In the genomic region with DNA sequence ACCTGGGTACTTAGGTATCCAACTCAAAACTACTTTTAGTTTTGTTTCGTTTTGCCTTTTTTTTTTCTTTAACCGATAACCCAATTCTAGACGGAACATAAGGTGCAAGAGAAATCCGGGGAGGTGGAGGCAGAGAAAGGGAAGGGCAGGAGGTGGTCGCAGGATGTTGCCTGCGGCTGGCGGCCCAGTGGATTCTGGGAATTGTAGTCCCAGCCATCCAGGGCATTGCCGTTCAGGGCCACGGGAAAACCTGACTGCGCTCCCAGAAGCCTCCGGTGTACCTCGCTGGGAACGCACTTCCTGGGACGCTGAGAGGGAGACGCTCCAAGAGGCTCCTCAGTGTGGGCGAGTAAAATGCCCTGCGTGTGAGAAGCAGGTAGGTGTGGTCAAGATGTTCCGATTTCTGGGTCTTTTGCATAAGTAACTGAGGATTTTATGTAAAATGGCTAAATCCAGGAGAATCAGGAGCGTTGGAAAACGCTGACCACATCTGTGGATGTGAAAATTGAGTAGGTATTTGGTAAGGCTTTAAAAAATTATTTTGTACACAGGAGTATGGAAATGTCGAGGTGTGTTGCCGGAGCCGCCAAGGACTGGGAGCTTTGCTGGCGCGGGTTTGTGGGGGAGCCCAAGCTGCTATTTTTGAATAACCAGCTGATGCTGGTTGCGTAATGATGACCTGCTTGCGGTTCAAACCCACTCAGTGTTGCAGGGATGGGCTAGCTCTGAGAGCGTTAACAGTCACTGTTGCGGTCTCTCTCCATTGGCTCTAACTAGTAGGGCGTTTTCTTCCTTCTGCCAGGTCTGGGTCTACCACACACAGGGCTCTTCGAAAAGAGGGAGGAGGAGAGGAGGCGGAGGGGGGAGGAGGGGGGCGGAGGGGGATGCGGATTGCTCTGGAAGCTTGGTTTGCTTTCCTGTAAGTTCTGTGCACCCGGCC, we compare ENCODE assay signal across 8 cellular contexts. TPM values are rescaled to one million over a fixed set of nuclear protein-coding genes. Genes with fewer than 3 reads are reported as not detected.
DNase-seq lines count a peak whose midpoint lies in the region; ATAC-seq lines count a peak whose summit lies in the region.

CLDN12 (plus strand) TSS at position 288 of the 940 bp plus-strand sequence. CDS start 9,216 bp downstream, outside the sequence.

- peak within 1 kb of the TSS; percentile 98 for H3K27ac Mint-ChIP-seq in activated T-helper 17 cell treated with anti-CD3 and anti-CD28 coated beads, Interleukin-2, amount 50 U/mL, for 72 hours
- peak within 1 kb of the TSS; percentile 87 to 97 (median 94) for H3K27ac Mint-ChIP-seq in naive thymus-derived CD8-positive, alpha-beta T cell

- H3K27me3 ChIP-seq in GM23248 (replicated peaks; ENCODE audit: insufficient read depth) (no peaks in the 10 kb centered on the region), Karpas-422 (ENCODE audit: low read length) (no peaks in the 10 kb centered on the region)

- H3K36me3 Mint-ChIP-seq in activated T-helper 17 cell treated with anti-CD3 and anti-CD28 coated beads, Interleukin-2, amount 50 U/mL, for 72 hours (ENCODE audit: low read depth): peaks cover 7% of the 10 kb centered on the region
- peaks cover 0 to 9% (median 2%) of the 10 kb centered on the region in 3 donors for H3K36me3 Mint-ChIP-seq in naive thymus-derived CD8-positive, alpha-beta T cell

- peaks cover 9% of the 10 kb centered on the region for H3K4me1 Mint-ChIP-seq in activated T-helper 17 cell treated with anti-CD3 and anti-CD28 coated beads, Interleukin-2, amount 50 U/mL, for 72 hours
- peaks cover 5 to 21% (median 16%) of the 10 kb centered on the region in 4 donors for H3K4me1 Mint-ChIP-seq in naive thymus-derived CD8-positive, alpha-beta T cell

- H3K27ac ChIP-seq in GM23248 (peak within 1 kb of the TSS; percentile 96), Karpas-422 (ENCODE audit: low read length) (no peak within 1 kb of the TSS)

- H3K9me2 ChIP-seq in GM23248 (ENCODE audit: insufficient read depth) (no peaks in the 10 kb centered on the region), Karpas-422 (replicated peaks; ENCODE audit: insufficient read depth, low read length) (no peaks in the 10 kb centered on the region)

- peak; percentile 92 for DNase-seq in Daoy (ENCODE audit: low read depth)
- peak; percentile 99 for DNase-seq in GM23248
- DNase-seq in Karpas-422: peak; percentile 85
- DNase-seq in RPMI7951 (ENCODE audit: low read depth): peak; percentile 95
- peak; percentile 99 for DNase-seq in fibroblast of peridontal ligament (ENCODE audit: extremely low read depth)
- peak; percentile 46 to 88 (median 79) for DNase-seq in naive thymus-derived CD8-positive, alpha-beta T cell
- DNase-seq in stimulated activated naive CD4-positive, alpha-beta T cell (lab: John Stamatoyannopoulos, UW): peak; percentile 53 to 76 (median 63)

- H3K9ac ChIP-seq in GM23248: peak within 1 kb of the TSS; percentile 94
- peak within 1 kb of the TSS; percentile 72 for H3K9ac ChIP-seq in Karpas-422 (ENCODE audit: low read length)

- H3K79me2 ChIP-seq in GM23248 (ENCODE audit: insufficient read depth) (peaks cover 44% of the 10 kb centered on the region), Karpas-422 (ENCODE audit: low read length) (no peaks in the 10 kb centered on the region)

- H3K4me2 ChIP-seq in GM23248 (ENCODE audit: unreplicated experiment): peak within 1 kb of the TSS; percentile 84
- H3K4me2 ChIP-seq in Karpas-422 (ENCODE audit: low read depth, low read length, poor library complexity, severe bottlenecking): peak within 1 kb of the TSS; percentile 87

- POLR2A ChIA-PET in naive thymus-derived CD8-positive, alpha-beta T cell (lab: Charles Lee): interaction anchor here (0.7 to 1.2 kb wide), 4 partner anchors 51 to 58 kb away, joined by 3 to 5 read pairs (median 4); partner anchors contain the start of gene GTPBP10

- H3K9me3 Mint-ChIP-seq in activated T-helper 17 cell treated with anti-CD3 and anti-CD28 coated beads, Interleukin-2, amount 50 U/mL, for 72 hours: peaks cover 8% of the 10 kb centered on the region
- H3K9me3 Mint-ChIP-seq in naive thymus-derived CD8-positive, alpha-beta T cell: peaks cover 6 to 23% (median 15%) of the 10 kb centered on the region in 9 donors

- H3K4me1 ChIP-seq in GM23248 (ENCODE audit: insufficient read depth) (peaks cover 23% of the 10 kb centered on the region), Karpas-422 (ENCODE audit: low read length) (peaks cover 9% of the 10 kb centered on the region)

- H2AFZ ChIP-seq in GM23248 (peak within 1 kb of the TSS; percentile 95), Karpas-422 (ENCODE audit: low read length) (peak within 1 kb of the TSS; percentile 89)

- peak within 1 kb of the TSS; percentile 79 for H3K4me3 ChIP-seq in GM23248
- peak within 1 kb of the TSS; percentile 76 for H3K4me3 ChIP-seq in Karpas-422 (ENCODE audit: low read length)

- peak within 1 kb of the TSS; percentile 97 for H3K4me3 Mint-ChIP-seq in activated T-helper 17 cell treated with anti-CD3 and anti-CD28 coated beads, Interleukin-2, amount 50 U/mL, for 72 hours
- H3K4me3 Mint-ChIP-seq in naive thymus-derived CD8-positive, alpha-beta T cell: peak within 1 kb of the TSS; percentile 91 to 98 (median 96)

- peak; percentile 98 for ATAC-seq in activated T-helper 17 cell treated with anti-CD3 and anti-CD28 coated beads, Interleukin-2, amount 50 U/mL, for 72 hours (replicated peaks)
- ATAC-seq in naive thymus-derived CD8-positive, alpha-beta T cell: peak; percentile 97 to 99

- no peaks in the 10 kb centered on the region for H3K9me3 ChIP-seq in GM23248 (ENCODE audit: low read depth)
- H3K9me3 ChIP-seq in Karpas-422 (ENCODE audit: low read length): no peaks in the 10 kb centered on the region

- peaks cover 10% of the 10 kb centered on the region for H3K36me3 ChIP-seq in GM23248 (ENCODE audit: low read depth)
- H3K36me3 ChIP-seq in Karpas-422 (ENCODE audit: insufficient read depth, low read length): no peaks in the 10 kb centered on the region

- H3K27me3 Mint-ChIP-seq in activated T-helper 17 cell treated with anti-CD3 and anti-CD28 coated beads, Interleukin-2, amount 50 U/mL, for 72 hours: no peaks in the 10 kb centered on the region
- H3K27me3 Mint-ChIP-seq in naive thymus-derived CD8-positive, alpha-beta T cell: no peaks in the 10 kb centered on the region

- in situ Hi-C loops in GM23248 (cut with MboI): no loop called here

- 0 to 1% methylated on average over 31 to 35 of the region's 35 CpGs for WGBS in GM23248 (ENCODE audit: low coverage in 1 of 2, low lambda C conversion rate in 2 of 2, missing lambda C conversion rate in 2 of 2), 2 experiments

- no peaks in the 10 kb centered on the region for H4K20me1 ChIP-seq in GM23248 (ENCODE audit: insufficient read depth)
- H4K20me1 ChIP-seq in Karpas-422 (ENCODE audit: insufficient read depth, low read depth, low read length): no peaks in the 10 kb centered on the region

- H3F3A ChIP-seq in GM23248 (ENCODE audit: insufficient read depth): peaks cover 26% of the 10 kb centered on the region

RNA-seq across cellular contexts. Expression of gene CLDN12, which starts in this region (rescaled TPM):
- 22.5 and 23.3 TPM in 2 replicates for total RNA-seq in Daoy (2014; rRNA removed; shearing (Covaris generic))
- 35.6 and 38.3 TPM in 2 replicates for total RNA-seq in GM23248 (2014; rRNA removed; shearing (Covaris generic))
- 24.1 and 24.3 TPM in 2 replicates for polyA plus RNA-seq in GM23248 (2016; fragmentation: Nextera tagmentation; extraction: Ambion mirVana)
- total RNA-seq in Karpas-422 (2014; rRNA removed; shearing (Covaris generic); ENCODE audit: low replicate concordance): 4.8 and 9.1 TPM in 2 replicates
- 36.2 and 48.9 TPM in 2 replicates for total RNA-seq in RPMI7951 (2014; rRNA removed; shearing (Covaris generic))
- 10 to 100 TPM in 1 of 2 donors, 1 to 10 TPM in 1; 5.6 to 11.0 TPM for total RNA-seq in activated T-helper 17 cell treated with anti-CD3 and anti-CD28 coated beads, Interleukin-2, amount 50 U/mL, for 72 hours
- total RNA-seq in naive thymus-derived CD8-positive, alpha-beta T cell: 1 to 10 TPM; 1.7 to 3.0 TPM
- polyA plus RNA-seq in naive thymus-derived CD8-positive, alpha-beta T cell: 1 to 10 TPM in 2 of 3 donors, under 1 TPM in 1; 0.27 to 1.8 (median 1.3) TPM
